ENCODE assay signal across 20 cellular contexts in the genomic region with DNA sequence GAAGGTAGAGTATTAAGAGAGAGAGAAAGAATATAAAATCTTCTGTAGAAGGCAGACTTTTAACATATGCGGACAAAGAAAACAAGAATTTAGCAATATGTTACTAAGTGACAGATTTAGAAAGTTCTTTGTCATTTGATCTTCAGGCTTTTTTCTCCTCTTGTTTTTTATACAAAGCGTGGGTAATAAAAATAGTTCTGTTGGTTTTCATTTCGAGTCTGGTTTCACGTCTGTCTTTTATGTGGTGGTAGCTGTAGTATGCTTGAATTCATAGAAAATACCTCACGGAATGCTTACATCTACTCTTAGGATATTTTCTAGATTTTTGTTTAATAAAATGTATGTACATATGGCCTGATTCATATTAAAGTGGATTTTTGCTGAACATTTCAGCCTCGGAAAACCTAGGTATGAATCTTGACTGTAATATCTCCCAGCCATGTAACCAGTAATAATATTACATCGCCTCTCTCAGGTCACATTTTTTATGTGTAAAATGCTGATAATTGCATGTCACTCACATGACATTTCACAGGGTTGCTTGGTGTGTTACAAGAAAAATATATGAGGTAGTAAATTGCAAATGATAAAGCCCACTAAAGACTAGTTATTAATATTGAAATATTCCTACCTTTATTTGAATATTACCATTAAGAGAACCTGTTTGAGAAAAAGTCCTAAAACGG.
"Had no signal": no experiment of that assay in that cellular context is flagged by ENCODE, and none has a peak within 500 bp of the region (broad histone marks: within the 10 kb centered on the region; RNA-seq: fewer than 3 reads in every experiment).

No MANE protein-coding gene starts in this region.

- H3K9me3 Mint-ChIP-seq: dendritic cell treated with granulocyte-macrophage colony-stimulating factor and Interleukin-4, amounts not matched to agents 40 ng/mL and 50 ng/mL, for 4 days; stimulated activated naive B cell treated with anti-CD40 and anti-IgM and Interleukin-4, amounts not matched to agents 10 μg/mL and 1 μg/mL and 100 μg/mL, for 72 hours had no signal

- H3K4me3 ChIP-seq: gastrocnemius medialis, heart right ventricle, mucosa of descending colon, upper lobe of left lung had no signal

- DNase-seq: activated CD4-positive, alpha-beta T cell treated with anti-CD3 and anti-CD28 coated beads, Interleukin-2, amount 50 U/mL, for 1 hour; activated effector memory CD4-positive, alpha-beta T cell treated with Interleukin-2 at 50 U/mL for 16 hours; activated T-cell treated with anti-CD3 and anti-CD28 coated beads, Interleukin-2, amount 50 U/mL, for 24 hours; amniotic stem cell; brain microvascular endothelial cell; effector memory CD8-positive, alpha-beta T cell; gastrocnemius medialis; heart right ventricle; islet precursor cell; mucosa of descending colon; naive thymus-derived CD8-positive, alpha-beta T cell; nucleus accumbens; right cardiac atrium; stimulated activated naive B cell treated with anti-CD40 and anti-IgM and Interleukin-4, amounts not matched to agents 10 μg/mL and 1 μg/mL and 100 μg/mL, for 72 hours; substantia nigra had no signal

- H3K4me1 Mint-ChIP-seq: naive thymus-derived CD8-positive, alpha-beta T cell had no signal

- H3K36me3 Mint-ChIP-seq: activated naive CD4-positive, alpha-beta T cell treated with anti-CD3 and anti-CD28 coated beads, Interleukin-2, amount 50 U/mL, for 72 hours; naive thymus-derived CD8-positive, alpha-beta T cell; stimulated activated naive B cell treated with anti-CD40 and anti-IgM and Interleukin-4, amounts not matched to agents 10 μg/mL and 1 μg/mL and 100 μg/mL, for 72 hours had no signal

- H3K4me1 ChIP-seq: gastrocnemius medialis, upper lobe of left lung had no signal

- H3K9me3 ChIP-seq: gastrocnemius medialis, heart right ventricle, mucosa of descending colon, upper lobe of left lung had no signal

- H3K36me3 ChIP-seq: brain microvascular endothelial cell, gastrocnemius medialis, heart right ventricle, upper lobe of left lung had no signal

- H3K27me3 Mint-ChIP-seq: activated T-cell treated with anti-CD3 and anti-CD28 coated beads, Interleukin-2, amount 50 U/mL, for 24 hours; effector memory CD8-positive, alpha-beta T cell; stimulated activated naive B cell treated with anti-CD40 and anti-IgM and Interleukin-4, amounts not matched to agents 10 μg/mL and 1 μg/mL and 100 μg/mL, for 72 hours had no signal

- H3K27me3 ChIP-seq: brain microvascular endothelial cell, gastrocnemius medialis, upper lobe of left lung had no signal

- ATAC-seq: activated naive CD4-positive, alpha-beta T cell treated with anti-CD3 and anti-CD28 coated beads, Interleukin-2, amount 50 U/mL, for 72 hours; effector memory CD8-positive, alpha-beta T cell; gastrocnemius medialis; heart right ventricle; left lobe of liver; mucosa of descending colon; naive thymus-derived CD8-positive, alpha-beta T cell; right cardiac atrium had no signal

- H3K27ac ChIP-seq: brain microvascular endothelial cell, epithelial cell of prostate, gastrocnemius medialis, heart right ventricle, upper lobe of left lung had no signal

- H3K27ac Mint-ChIP-seq: activated naive CD4-positive, alpha-beta T cell treated with anti-CD3 and anti-CD28 coated beads, Interleukin-2, amount 50 U/mL, for 72 hours; activated T-cell treated with anti-CD3 and anti-CD28 coated beads, Interleukin-2, amount 50 U/mL, for 24 hours; effector memory CD8-positive, alpha-beta T cell; naive thymus-derived CD8-positive, alpha-beta T cell; stimulated activated naive B cell treated with anti-CD40 and anti-IgM and Interleukin-4, amounts not matched to agents 10 μg/mL and 1 μg/mL and 100 μg/mL, for 72 hours had no signal

- H3K4me3 Mint-ChIP-seq: activated T-cell treated with anti-CD3 and anti-CD28 coated beads, Interleukin-2, amount 50 U/mL, for 24 hours; dendritic cell treated with granulocyte-macrophage colony-stimulating factor and Interleukin-4, amounts not matched to agents 40 ng/mL and 50 ng/mL, for 4 days; effector memory CD8-positive, alpha-beta T cell; naive thymus-derived CD8-positive, alpha-beta T cell; stimulated activated naive B cell treated with anti-CD40 and anti-IgM and Interleukin-4, amounts not matched to agents 10 μg/mL and 1 μg/mL and 100 μg/mL, for 72 hours had no signal
